10 cellular contexts compared by ENCODE assay signal in genomic region chr6:44052419-44053011, GRCh38.
A peak's percentile ranks its signal among the peaks of the same experiment; 100 is the strongest.
DNase-seq lines count a peak whose midpoint lies in the region; ATAC-seq and TF ChIP-seq lines count a peak whose summit lies in the region.
"Had no signal": no experiment of that assay in that cellular context is flagged by ENCODE, and none has a peak within 500 bp of the region (broad histone marks: within the 10 kb centered on the region; RNA-seq: fewer than 3 reads in every experiment).

No MANE protein-coding gene starts in this region.

- H3K4me1 ChIP-seq in testis = peaks cover 6% of the 10 kb centered on the region

- no peak for ATAC-seq in GM21723 (IDR thresholded peaks at IDR 0.05; ENCODE audit: unreplicated experiment)
- ATAC-seq in HG03135 (IDR thresholded peaks at IDR 0.05; ENCODE audit: unreplicated experiment) = no peak
- ATAC-seq: naive thymus-derived CD8-positive, alpha-beta T cell had no signal

- in situ Hi-C loops in brain microvascular endothelial cell (cut with HindIII; ENCODE audit: low pct_ligation_motif_present, low sequenced_read_pairs) = no loop called here

- POLR2A ChIA-PET in HEK293T (lab: Yijun Ruan, JAX) = interaction anchor here (0.5 to 3.0 kb wide), 3 partner anchors 13 to 283 kb away, joined by 3 to 9 read pairs (median 3); partner anchors contain the start of gene VEGFA

- H3K4me3 ChIP-seq in brain microvascular endothelial cell (ENCODE audit: low read depth, low read length) (no peak overlapping the region), testis (no peak overlapping the region)

- peak overlapping the region; percentile 41 for H3K27ac ChIP-seq in brain microvascular endothelial cell
- H3K27ac ChIP-seq in testis = no peak overlapping the region

- H3K9me3 ChIP-seq in testis = no peaks in the 10 kb centered on the region

- DNase-seq in HEK293T (ENCODE audit: extremely low spot score) (peak; percentile 50), brain microvascular endothelial cell (peak; percentile 75), iPS-NIHi7 (ENCODE audit: extremely low spot score) (peak; percentile 75), superior temporal gyrus (ENCODE audit: extremely low spot score) (peak; percentile 77), testis (no peak), NCI-H524 (lab: John Stamatoyannopoulos, UW) (no peak)
- DNase-seq: NCI-H2081 treated with DMSO at 0.1 percent for 48 hours had no signal

- CTCF ChIA-PET in HEK293T (lab: Yijun Ruan, JAX) = interaction anchor here (1.5 to 2.1 kb wide), 2 partner anchors 9 kb away, joined by 4 to 8 read pairs; no protein-coding TSS in a partner anchor

- 58 to 64% methylated on average over 4 of the region's 4 CpGs for WGBS in testis, 2 donors

- H3K27me3 ChIP-seq in brain microvascular endothelial cell (replicated peaks) = no peaks in the 10 kb centered on the region
- H3K27me3 ChIP-seq in testis = no peaks in the 10 kb centered on the region

- H3K36me3 ChIP-seq in brain microvascular endothelial cell (replicated peaks) (no peaks in the 10 kb centered on the region), testis (ENCODE audit: low read depth, missing control alignments) (no peaks in the 10 kb centered on the region)

- intact Hi-C loops in testis (cut with DNase I; ENCODE audit: low total_unique reads) = no loop called here

- no peak for TF ChIP-seq CTCF in brain microvascular endothelial cell (IDR thresholded peaks at IDR 0.05; ENCODE audit: low read depth, low read length, missing control alignments)
- TF ChIP-seq CTCF in testis (IDR thresholded peaks at IDR 0.05) = no peak

- TF ChIP-seq POLR2A in testis (IDR thresholded peaks at IDR 0.05) = no peak

TF ChIP-seq in HEK293T, 16 proteins besides CTCF, POLR2A, EP300 and RAD21:
- TF ChIP-seq ARNT (IDR thresholded peaks at IDR 0.05) = no peak
- no peak for TF ChIP-seq FOXA1 (IDR thresholded peaks at IDR 0.05)
- TF ChIP-seq PKNOX1 (IDR thresholded peaks at IDR 0.05) = no peak
- no peak for TF ChIP-seq TARDBP (IDR thresholded peaks at IDR 0.05)
- no peak for TF ChIP-seq ELF4 (IDR thresholded peaks at IDR 0.05)
- TF ChIP-seq SP1 (IDR thresholded peaks at IDR 0.05) = no peak

Comparison
In these comparisons a context has a peak if more than half of its experiments do, and no peak if none do; other contexts are left out.
1. DNase-seq: peak in HEK293T (single experiment), brain microvascular endothelial cell (single experiment), iPS-NIHi7 (single experiment) and superior temporal gyrus (single experiment); none in testis (single experiment) and NCI-H524 (0 of 2).